Comparison of ENCODE assay signal across 11 cellular contexts in the genomic region with DNA sequence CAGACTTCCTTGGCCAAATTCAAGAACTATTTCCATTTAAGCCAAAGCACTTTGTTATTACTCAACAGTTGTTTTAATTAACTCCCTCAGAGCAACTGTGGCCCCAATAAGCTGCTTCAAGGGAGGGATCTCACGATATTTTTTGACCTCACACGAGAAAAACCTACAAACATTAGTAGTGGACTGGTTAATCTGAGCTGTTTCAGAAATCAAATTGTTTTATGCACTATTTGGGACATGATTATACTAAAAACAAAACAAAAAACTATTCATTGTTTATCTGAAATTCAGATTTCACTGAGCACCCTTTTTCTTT.
DNase-seq lines count a peak whose midpoint lies in the region; ATAC-seq and TF ChIP-seq lines count a peak whose summit lies in the region.
"Had no signal": no experiment of that assay in that cellular context is flagged by ENCODE, and none has a peak within 500 bp of the region (broad histone marks: within the 10 kb centered on the region; RNA-seq: fewer than 3 reads in every experiment).

No MANE protein-coding gene starts in this region.

- H3K36me3 Mint-ChIP-seq in activated naive CD4-positive, alpha-beta T cell treated with anti-CD3 and anti-CD28 coated beads for 36 hours (ENCODE audit: low read depth), result no peaks in the 10 kb centered on the region

- TF ChIP-seq POLR2A in sigmoid colon (IDR thresholded peaks at IDR 0.05), result no peak

- ATAC-seq in GM18909 (IDR thresholded peaks at IDR 0.05; ENCODE audit: poor library complexity, unreplicated experiment) (peak; percentile 1), HG03097 (IDR thresholded peaks at IDR 0.05; ENCODE audit: low FRiP score, unreplicated experiment) (no peak)

- H3K27me3 ChIP-seq in OCI-LY3 (ENCODE audit: low read depth, low read length) (peaks cover 53% of the 10 kb centered on the region), sigmoid colon (no peaks in the 10 kb centered on the region)

- peaks cover 40% of the 10 kb centered on the region for H3K27me3 Mint-ChIP-seq in activated naive CD4-positive, alpha-beta T cell treated with anti-CD3 and anti-CD28 coated beads for 36 hours (ENCODE audit: low read depth)

- peak overlapping the region; percentile 69; the same call in 1 of the 2 replicates for H3K9ac ChIP-seq in OCI-LY3 (ENCODE audit: low read length)

- peak overlapping the region; percentile 80 for H3K4me3 ChIP-seq in OCI-LY3 (ENCODE audit: low read length)
- peak overlapping the region; percentile 59 for H3K4me3 ChIP-seq in fibroblast of villous mesenchyme (ENCODE audit: low read depth, low read length)
- H3K4me3 ChIP-seq in sigmoid colon, result peak overlapping the region in 3 of 4 donors; percentile 42 to 56 (median 50)

- H3K36me3 ChIP-seq in OCI-LY3 (replicated peaks; ENCODE audit: low read depth, low read length) (no peaks in the 10 kb centered on the region), sigmoid colon (no peaks in the 10 kb centered on the region)

- peaks cover 39% of the 10 kb centered on the region for H3K4me1 ChIP-seq in OCI-LY3 (ENCODE audit: low read length)
- peaks cover 0 to 34% (median 15%) of the 10 kb centered on the region in 4 donors for H3K4me1 ChIP-seq in sigmoid colon

- peak overlapping the region; percentile 95 for H3K4me2 ChIP-seq in OCI-LY3 (ENCODE audit: low read length)

- no peak overlapping the region for H3K4me3 Mint-ChIP-seq in activated naive CD4-positive, alpha-beta T cell treated with anti-CD3 and anti-CD28 coated beads for 36 hours

- TF ChIP-seq CTCF in OCI-LY3 (IDR thresholded peaks at IDR 0.05; ENCODE audit: low read depth, low read length) (no peak), fibroblast of villous mesenchyme (IDR thresholded peaks at IDR 0.05; ENCODE audit: insufficient read depth, low read depth, low read length) (no peak), sigmoid colon (IDR thresholded peaks at IDR 0.05) (no peak)

- intact Hi-C loops in sigmoid colon (cut with DNase I), result loop anchor here (2.0 to 5.0 kb wide), 2 partner anchors 50 to 73 kb away; a partner anchor contains a TSS
- intact Hi-C loops in activated naive CD4-positive, alpha-beta T cell treated with anti-CD3 and anti-CD28 coated beads for 36 hours (cut with micrococcal nuclease), result loop anchor here (2.0 kb wide), 1 partner anchor 89 kb away; no protein-coding TSS in a partner anchor

- no peaks in the 10 kb centered on the region for H3K9me3 Mint-ChIP-seq in activated naive CD4-positive, alpha-beta T cell treated with anti-CD3 and anti-CD28 coated beads for 36 hours

- no peaks in the 10 kb centered on the region for H4K20me1 ChIP-seq in OCI-LY3 (ENCODE audit: insufficient read depth, low read length)

- H3K9me3 ChIP-seq in OCI-LY3 (ENCODE audit: insufficient read depth, low read length) (no peaks in the 10 kb centered on the region), sigmoid colon (no peaks in the 10 kb centered on the region)

- CTCF ChIA-PET in activated naive CD4-positive, alpha-beta T cell treated with anti-CD3 and anti-CD28 coated beads for 36 hours (lab: Charles Lee), result no interaction called here

- peak overlapping the region; percentile 81; the same call in 1 of the 2 replicates for H2AFZ ChIP-seq in OCI-LY3 (ENCODE audit: low read depth, low read length)

- no peak for DNase-seq in fibroblast of villous mesenchyme (ENCODE audit: low read depth)
- no peak for DNase-seq in sigmoid colon
- no peak for DNase-seq in activated naive CD4-positive, alpha-beta T cell treated with anti-CD3 and anti-CD28 coated beads for 36 hours
- no peak for DNase-seq in DMS79 (lab: John Stamatoyannopoulos, UW)
- DNase-seq in EL, result no peak
- DNase-seq: activated T-cell treated with anti-CD3 and anti-CD28 coated beads, Interleukin-2, amount 50 U/mL, for 1 hour; H7 had no signal

- WGBS in sigmoid colon, 2 donors, result 40 to 43% methylated on average over 2 of the region's 2 CpGs

- TF ChIP-seq EP300 in sigmoid colon (IDR thresholded peaks at IDR 0.05), result no peak

- H3K27ac Mint-ChIP-seq in activated naive CD4-positive, alpha-beta T cell treated with anti-CD3 and anti-CD28 coated beads for 36 hours, result no peak overlapping the region

- H3K79me2 ChIP-seq in OCI-LY3 (ENCODE audit: low read length), result no peaks in the 10 kb centered on the region

- no peak overlapping the region for H3K27ac ChIP-seq in OCI-LY3 (ENCODE audit: low read length)
- peak overlapping the region; percentile 73 to 89 (median 86) for H3K27ac ChIP-seq in sigmoid colon
- H3K27ac ChIP-seq: RWPE1 had no signal

- peaks cover 15% of the 10 kb centered on the region for H3K4me1 Mint-ChIP-seq in activated naive CD4-positive, alpha-beta T cell treated with anti-CD3 and anti-CD28 coated beads for 36 hours (ENCODE audit: low read depth)
